In the genomic region with DNA sequence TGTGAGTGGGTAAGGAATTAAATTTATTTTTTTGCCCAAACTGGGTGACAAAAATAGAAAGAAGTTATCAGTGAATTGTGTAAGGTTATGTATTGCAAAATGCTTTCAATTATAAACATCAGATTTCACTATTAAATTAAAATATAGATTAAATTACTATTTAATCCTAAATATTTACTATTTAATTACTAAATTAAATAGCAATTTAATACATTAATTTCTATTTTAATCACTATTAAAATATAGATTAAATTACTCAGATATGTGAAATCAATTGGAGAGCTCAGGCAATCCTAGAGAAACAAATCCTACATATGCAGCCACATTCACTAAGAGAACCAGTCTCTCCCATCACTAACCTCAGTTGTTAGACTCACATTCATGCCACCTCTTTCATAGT, we compare ENCODE assay signal across 8 cellular contexts.
"Had no signal": no experiment of that assay in that cellular context is flagged by ENCODE, and none has a peak within 500 bp of the region (broad histone marks: within the 10 kb centered on the region; RNA-seq: fewer than 3 reads in every experiment).

No MANE protein-coding gene starts in this region.

- FAIRE-seq: G401.6, GM12878, GM12891, GM12892, GM18507, GM19239 had no signal

- ATAC-seq: GM12878 had no signal

- DNase-seq: GDM1, GF-D8 had no signal
